In the genomic region with DNA sequence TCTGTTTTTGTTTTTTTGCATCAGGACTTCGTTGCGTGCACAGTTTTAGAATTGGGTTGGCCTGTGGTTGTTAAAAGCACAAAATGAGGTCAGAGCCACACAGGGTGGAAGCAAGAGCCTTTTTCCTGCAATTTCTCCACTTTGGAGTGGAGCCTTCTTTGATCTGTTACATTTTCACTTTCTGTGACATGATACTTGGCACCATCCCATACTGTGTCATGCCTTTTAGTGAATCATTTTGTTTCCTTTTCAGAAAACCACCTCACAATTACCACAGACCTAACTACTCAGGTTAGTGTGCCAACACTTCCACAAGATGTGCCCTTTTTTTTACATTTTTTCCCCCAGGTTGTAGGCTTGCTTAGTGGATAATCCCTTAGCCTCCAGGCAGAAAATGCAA, we compare ENCODE assay signal across 12 cellular contexts. TPM values are rescaled to one million over a fixed set of nuclear protein-coding genes. Genes with fewer than 3 reads are reported as not detected.
A peak's percentile ranks its signal among the peaks of the same experiment; 100 is the strongest.
DNase-seq lines count a peak whose midpoint lies in the region; ATAC-seq and TF ChIP-seq lines count a peak whose summit lies in the region.
"Had no signal": no experiment of that assay in that cellular context is flagged by ENCODE, and none has a peak within 500 bp of the region (broad histone marks: within the 10 kb centered on the region; RNA-seq: fewer than 3 reads in every experiment).

No MANE protein-coding gene starts in this region.

- no peak overlapping the region for H2BK5ac ChIP-seq in IMR-90 (ENCODE audit: low read depth, low read length, poor library complexity, severe bottlenecking)

- POLR2A ChIA-PET in CD4-positive, alpha-beta memory T cell (lab: Charles Lee; ENCODE audit: partially characterized antibody), result no interaction called here
- POLR2A ChIA-PET in IMR-90 (lab: Charles Lee; ENCODE audit: unreplicated experiment), result no interaction called here

- H3K23ac ChIP-seq in IMR-90 (ENCODE audit: low read depth, low read length), result no peak overlapping the region

- H3K56ac ChIP-seq in IMR-90 (ENCODE audit: extremely low read depth, insufficient read depth, low read length), result no peak overlapping the region

- TF ChIP-seq CTCF in IMR-90 (conservative IDR thresholded peaks at IDR 0.05; ENCODE audit: low read depth, low read length), result no peak
- TF ChIP-seq CTCF in astrocyte of the spinal cord (IDR thresholded peaks at IDR 0.05; ENCODE audit: low read depth, low read length), result no peak

- ATAC-seq in IMR-90 (ENCODE audit: low read depth) (no peak), HG03159 (IDR thresholded peaks at IDR 0.05; ENCODE audit: unreplicated experiment) (no peak), HG02678 (IDR thresholded peaks at IDR 0.05; ENCODE audit: unreplicated experiment) (no peak), GM21390 (IDR thresholded peaks at IDR 0.05; ENCODE audit: unreplicated experiment) (no peak)

- peaks cover 0 to 6% (median 0%) of the 10 kb centered on the region in 8 donors for H3K9me3 Mint-ChIP-seq in CD4-positive, alpha-beta memory T cell

- H4K8ac ChIP-seq in IMR-90 (ENCODE audit: low read depth in 2 of 2, low read length in 2 of 2), result no peak overlapping the region

- no peak overlapping the region for H3K4ac ChIP-seq in IMR-90 (ENCODE audit: low read depth, low read length)

- H4K91ac ChIP-seq in IMR-90 (ENCODE audit: insufficient read depth, low read depth, low read length), result no peak overlapping the region

- H3K9me1 ChIP-seq in IMR-90 (ENCODE audit: insufficient read depth, low read length), result peaks cover 2% of the 10 kb centered on the region; the same call in 1 of the 2 replicates

- H3K9ac ChIP-seq in IMR-90 (ENCODE audit: low read depth, low read length), result no peak overlapping the region

- H3K27ac ChIP-seq in CD4-positive, alpha-beta memory T cell (ENCODE audit: low read depth, low read length), result no peak overlapping the region
- H3K27ac ChIP-seq in IMR-90 (ENCODE audit: insufficient read depth, low read length), result no peak overlapping the region

- no peak overlapping the region for H3K14ac ChIP-seq in IMR-90 (replicated peaks; ENCODE audit: low read depth, low read length)

- TF ChIP-seq POLR2A in IMR-90 (IDR thresholded peaks at IDR 0.05; ENCODE audit: low read depth, low read length), result no peak

- H3K27me3 Mint-ChIP-seq in CD4-positive, alpha-beta memory T cell, result peaks cover 1 to 6% of the 10 kb centered on the region in 2 donors

- no peaks in the 10 kb centered on the region for H3K36me3 Mint-ChIP-seq in CD4-positive, alpha-beta memory T cell

- H2AK5ac ChIP-seq in IMR-90 (ENCODE audit: low read depth, low read length), result no peak overlapping the region

- no peak overlapping the region for H3K4me3 Mint-ChIP-seq in CD4-positive, alpha-beta memory T cell

- intact Hi-C loops in CD4-positive, alpha-beta memory T cell (cut with micrococcal nuclease), result no loop called here
- intact Hi-C loops in IMR-90 (cut with micrococcal nuclease), result no loop called here

- no peak overlapping the region for H2AFZ ChIP-seq in IMR-90 (replicated peaks; ENCODE audit: low read length, poor library complexity)

- H3K4me1 Mint-ChIP-seq in CD4-positive, alpha-beta memory T cell, result peaks cover 0 to 4% (median under 1%) of the 10 kb centered on the region in 4 donors

- no peak for TF ChIP-seq RAD21 in IMR-90 (IDR thresholded peaks at IDR 0.05; ENCODE audit: low read length)

- no peaks in the 10 kb centered on the region for H3K79me1 ChIP-seq in IMR-90 (ENCODE audit: low read depth in 1 of 2, low read length in 2 of 2)

- CTCF ChIA-PET in CD4-positive, alpha-beta memory T cell (lab: Charles Lee; ENCODE audit: partially characterized antibody), result no interaction called here
- CTCF ChIA-PET in IMR-90 (lab: Yijun Ruan, JAX), result no interaction called here

- H3K4me2 ChIP-seq in IMR-90 (ENCODE audit: low read depth, low read length), result no peak overlapping the region

- H2BK15ac ChIP-seq in IMR-90 (ENCODE audit: low read depth, low read length), result no peak overlapping the region

- H3K27ac Mint-ChIP-seq in CD4-positive, alpha-beta memory T cell, result peak overlapping the region in 4 of 7 donors; percentile 11 to 40 (median 26)

- no peak overlapping the region for H3K4me3 ChIP-seq in CD4-positive, alpha-beta memory T cell (ENCODE audit: low read length in 2 of 2)
- H3K4me3 ChIP-seq in IMR-90 (ENCODE audit: insufficient read depth, low read depth, low read length) (no peak overlapping the region), astrocyte of the spinal cord (ENCODE audit: low read depth, low read length) (no peak overlapping the region)

- in situ Hi-C loops in IMR-90 (cut with MboI; ENCODE audit: low sequenced_read_pairs), result no loop called here
- in situ Hi-C loops in astrocyte of the spinal cord (cut with HindIII; ENCODE audit: low sequenced_read_pairs), result no loop called here

- H4K20me1 ChIP-seq in IMR-90 (ENCODE audit: insufficient read depth, low read length), result no peaks in the 10 kb centered on the region

- H2AK9ac ChIP-seq in IMR-90 (replicated peaks; ENCODE audit: low read depth, low read length, poor library complexity), result no peak overlapping the region

- WGBS in IMR-90 (ENCODE audit: extremely low coverage in 2 of 2, insufficient read length in 1 of 2), 2 experiments, result no CpG with 5 or more reads among the region's 2 CpGs

- no peaks in the 10 kb centered on the region for H3K36me3 ChIP-seq in CD4-positive, alpha-beta memory T cell (ENCODE audit: insufficient read depth, low read length)
- no peaks in the 10 kb centered on the region for H3K36me3 ChIP-seq in IMR-90 (ENCODE audit: control insufficient read depth, insufficient read depth, low read length)

- no peak overlapping the region for H4K5ac ChIP-seq in IMR-90 (ENCODE audit: low read depth, low read length)

- no peak overlapping the region for H2BK120ac ChIP-seq in IMR-90 (ENCODE audit: low read depth, low read length)

- no peak overlapping the region for H3K18ac ChIP-seq in IMR-90 (ENCODE audit: low read depth, low read length)

- dilution Hi-C loops in IMR-90 (cut with HindIII; ENCODE audit: low sequenced_read_pairs, unreplicated experiment), result no loop called here

- H3K4me1 ChIP-seq in CD4-positive, alpha-beta memory T cell (ENCODE audit: insufficient read depth, low read length), result no peaks in the 10 kb centered on the region
- H3K4me1 ChIP-seq in IMR-90 (ENCODE audit: control insufficient read depth, insufficient read depth, low read length), result no peaks in the 10 kb centered on the region; the same call in 1 of the 2 replicates

- H2BK20ac ChIP-seq in IMR-90 (ENCODE audit: low read depth, low read length), result no peak overlapping the region

- H3K9me3 ChIP-seq in CD4-positive, alpha-beta memory T cell (ENCODE audit: control insufficient read depth in 1 of 2, low read length in 2 of 2), result no peaks in the 10 kb centered on the region
- no peaks in the 10 kb centered on the region for H3K9me3 ChIP-seq in IMR-90 (ENCODE audit: control insufficient read depth, insufficient read depth, low read length)

- H3K27me3 ChIP-seq in CD4-positive, alpha-beta memory T cell (ENCODE audit: insufficient read depth, low read length), result no peaks in the 10 kb centered on the region
- H3K27me3 ChIP-seq in IMR-90 (ENCODE audit: control insufficient read depth, insufficient read depth, low read length), result peaks cover 7% of the 10 kb centered on the region; the same call in 1 of the 2 replicates

- BruUV-seq in IMR-90 (replicated peaks; lab: Mats Ljungman, UMichigan), result no TSS peak

- peak in 1 of 5 donors; percentile 6 for DNase-seq in CD4-positive, alpha-beta memory T cell
- DNase-seq in IMR-90 (peak; percentile 65), astrocyte of the spinal cord (ENCODE audit: low read depth, low spot score) (peak; percentile 75), kidney tubule cell (ENCODE audit: low spot score) (peak; percentile 85), CD1c-positive myeloid dendritic cell (ENCODE audit: extremely low spot score) (no peak)
- DNase-seq: H7; Karpas-422; Right ventricle myocardium superior; stimulated activated naive CD4-positive, alpha-beta T cell had no signal

TF ChIP-seq in IMR-90, 13 proteins besides CTCF, POLR2A, EP300 and RAD21 (continues in another document):
- TF ChIP-seq MXI1 (IDR thresholded peaks at IDR 0.05; ENCODE audit: borderline replicate concordance, low read depth, low read length), result no peak
- no peak for TF ChIP-seq SMC3 (IDR thresholded peaks at IDR 0.05; ENCODE audit: low read depth, low read length)
- TF ChIP-seq MAFK (IDR thresholded peaks at IDR 0.05; ENCODE audit: low read depth, low read length), result no peak
- TF ChIP-seq ELK1 (IDR thresholded peaks at IDR 0.05; ENCODE audit: borderline replicate concordance, low read depth, low read length), result no peak
- no peak for TF ChIP-seq MAZ (IDR thresholded peaks at IDR 0.05; ENCODE audit: borderline replicate concordance, low read depth, low read length)
- no peak for TF ChIP-seq RFX5 (IDR thresholded peaks at IDR 0.05; ENCODE audit: low read depth, low read length)
- no peak for TF ChIP-seq CHD1 (IDR thresholded peaks at IDR 0.05; ENCODE audit: low read depth, low read length)

RNA-seq across cellular contexts. Expression of gene MERTK, which starts 32.5 kb away (rescaled TPM):
- under 1 TPM; 0.64 to 0.67 TPM for total RNA-seq in CD4-positive, alpha-beta memory T cell
- polyA plus RNA-seq in CD4-positive, alpha-beta memory T cell, result under 1 TPM; 0.09 to 0.25 TPM
- total RNA-seq in IMR-90 (2012; rRNA removed), result 0.28 and 0.36 TPM in 2 replicates
- polyA plus RNA-seq in IMR-90 (2012; rRNA removed), result 0.62 and 0.73 TPM in 2 replicates
- polyA plus RNA-seq in IMR-90 (2012; cell fraction: cytosol; rRNA removed), result 0.19 and 0.45 TPM in 2 replicates
- polyA plus RNA-seq in IMR-90 (2012; cell fraction: nucleus; rRNA removed; ENCODE audit: low replicate concordance), result 0.62 and 3.6 TPM in 2 replicates

RNA-seq across cellular contexts. Expression of gene ANAPC1, which starts 46.9 kb away (rescaled TPM):
- total RNA-seq in CD4-positive, alpha-beta memory T cell, result 10 to 100 TPM; 58.1 to 60.2 TPM
- 10 to 100 TPM; 22.2 to 26.2 TPM for polyA plus RNA-seq in CD4-positive, alpha-beta memory T cell
- total RNA-seq in IMR-90 (2012; rRNA removed), result 50.7 and 70.0 TPM in 2 replicates
- 11.7 and 14.6 TPM in 2 replicates for polyA plus RNA-seq in IMR-90 (2012; rRNA removed)
- 9.0 and 12.3 TPM in 2 replicates for polyA plus RNA-seq in IMR-90 (2012; cell fraction: cytosol; rRNA removed)
- 14.0 and 20.6 TPM in 2 replicates for polyA plus RNA-seq in IMR-90 (2012; cell fraction: nucleus; rRNA removed; ENCODE audit: low replicate concordance)
